In the genomic region with DNA sequence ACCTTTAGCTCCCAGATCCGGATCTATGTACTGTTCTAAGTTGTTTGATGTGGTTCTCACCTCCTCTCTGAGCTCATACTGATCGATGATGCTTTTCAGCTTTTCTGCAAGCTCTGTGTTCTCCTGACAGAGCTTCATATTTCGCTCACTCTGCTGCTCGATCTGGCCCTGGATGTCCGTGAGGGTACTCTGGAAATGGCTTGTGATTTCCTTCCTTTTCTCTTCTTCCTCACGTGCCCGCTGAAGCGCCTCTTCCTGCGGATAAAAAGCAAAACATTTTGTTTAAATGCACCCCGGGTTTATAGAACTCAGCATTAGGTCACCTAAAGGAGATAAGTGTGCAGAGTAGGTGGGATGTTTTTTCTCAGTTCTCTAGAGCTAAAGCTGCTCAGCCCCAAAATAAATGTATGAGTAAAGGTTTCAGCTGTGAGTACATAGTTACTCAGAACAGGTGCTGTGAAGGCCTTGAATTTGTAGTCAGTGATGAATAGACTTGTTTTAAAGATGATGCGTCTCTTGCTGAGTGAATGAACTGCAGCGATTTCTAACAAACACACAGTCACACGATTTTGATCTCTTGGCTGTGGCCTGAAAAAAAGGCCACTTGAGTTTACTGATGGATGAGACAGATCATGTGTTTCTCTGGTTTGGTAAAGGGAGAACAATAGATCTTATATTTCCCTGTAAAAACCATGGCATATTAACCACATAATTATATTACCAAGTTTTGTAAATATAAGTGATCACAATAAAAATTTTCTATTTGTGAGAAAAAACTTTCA, we compare ENCODE assay signal across 9 cellular contexts. TPM values are rescaled to one million over a fixed set of nuclear protein-coding genes. Genes with fewer than 3 reads are reported as not detected.
DNase-seq lines count a peak whose midpoint lies in the region; ATAC-seq and TF ChIP-seq lines count a peak whose summit lies in the region.
"Had no signal": no experiment of that assay in that cellular context is flagged by ENCODE, and none has a peak within 500 bp of the region (broad histone marks: within the 10 kb centered on the region; RNA-seq: fewer than 3 reads in every experiment).

No MANE protein-coding gene starts in this region.

- POLR2A ChIA-PET in CD4-positive, alpha-beta T cell (lab: Charles Lee) = interaction anchor here (0.6 to 2.1 kb wide), 7 partner anchors 29 to 125 kb away, joined by 3 to 16 read pairs (median 4); a partner anchor contains a TSS
- POLR2A ChIA-PET in activated CD8-positive, alpha-beta T cell treated with anti-CD3 and anti-CD28 coated beads for 36 hours (lab: Charles Lee) = interaction anchor here (0.9 to 1.2 kb wide), 2 partner anchors 29 to 111 kb away, joined by 3 read pairs; a partner anchor contains a TSS

- peaks cover 27% of the 10 kb centered on the region for H3K4me1 Mint-ChIP-seq in CD4-positive, alpha-beta T cell (ENCODE audit: low read depth)
- H3K4me1 Mint-ChIP-seq in activated CD8-positive, alpha-beta T cell treated with anti-CD3 and anti-CD28 coated beads for 36 hours (ENCODE audit: low read depth) = peaks cover 19% of the 10 kb centered on the region

- H3K36me3 ChIP-seq in gastrocnemius medialis = peaks cover 0 to 29% of the 10 kb centered on the region in 2 donors
- H3K36me3 ChIP-seq in aorta (ENCODE audit: control insufficient read depth in 1 of 2, insufficient read depth in 2 of 2, low read length in 1 of 2) = no peaks in the 10 kb centered on the region

- no peaks in the 10 kb centered on the region for H3K9me3 ChIP-seq in CD4-positive, alpha-beta T cell (ENCODE audit: control insufficient read depth, low read length)
- H3K9me3 ChIP-seq in gastrocnemius medialis (no peaks in the 10 kb centered on the region), aorta (ENCODE audit: control insufficient read depth, low read length) (no peaks in the 10 kb centered on the region)

- no peak for TF ChIP-seq CTCF in CD4-positive, alpha-beta T cell (IDR thresholded peaks at IDR 0.05)
- no peak for TF ChIP-seq CTCF in activated CD8-positive, alpha-beta T cell treated with anti-CD3 and anti-CD28 coated beads for 36 hours (IDR thresholded peaks at IDR 0.05)
- no peak for TF ChIP-seq CTCF in gastrocnemius medialis (IDR thresholded peaks at IDR 0.05 in 4 of 5, conservative IDR thresholded peaks at IDR 0.05 in 1 of 5)

- H3K9me3 Mint-ChIP-seq in CD4-positive, alpha-beta T cell = no peaks in the 10 kb centered on the region
- no peaks in the 10 kb centered on the region for H3K9me3 Mint-ChIP-seq in activated CD8-positive, alpha-beta T cell treated with anti-CD3 and anti-CD28 coated beads for 36 hours
- H3K9me3 Mint-ChIP-seq: neural crest cell had no signal

- H3K4me3 ChIP-seq in gastrocnemius medialis (peak overlapping the region in 2 of 4 donors; percentile 14 to 21), aorta (ENCODE audit: low read length in 2 of 2) (no peak overlapping the region)

- H3K4me1 ChIP-seq in gastrocnemius medialis (peaks cover 27 to 34% of the 10 kb centered on the region in 2 donors), aorta (ENCODE audit: control insufficient read depth in 1 of 2, insufficient read depth in 2 of 2, low read length in 2 of 2) (peaks cover 0 to 3% of the 10 kb centered on the region in 2 donors)

- H3K27ac Mint-ChIP-seq in CD4-positive, alpha-beta T cell = peak overlapping the region; percentile 79
- H3K27ac Mint-ChIP-seq in activated CD8-positive, alpha-beta T cell treated with anti-CD3 and anti-CD28 coated beads for 36 hours = peak overlapping the region; percentile 87

- peak overlapping the region; percentile 25 for H3K27ac ChIP-seq in CD4-positive, alpha-beta T cell (ENCODE audit: low read depth, low read length)
- H3K27ac ChIP-seq in gastrocnemius medialis (peak overlapping the region; percentile 85 to 91 (median 90)), aorta (ENCODE audit: low read depth in 1 of 2, low read length in 2 of 2) (no peak overlapping the region)

- peak overlapping the region; percentile 70 for H3K4me3 Mint-ChIP-seq in CD4-positive, alpha-beta T cell
- peak overlapping the region; percentile 66 for H3K4me3 Mint-ChIP-seq in activated CD8-positive, alpha-beta T cell treated with anti-CD3 and anti-CD28 coated beads for 36 hours
- H3K4me3 Mint-ChIP-seq: neural crest cell had no signal

- no peaks in the 10 kb centered on the region for H3K27me3 Mint-ChIP-seq in CD4-positive, alpha-beta T cell
- H3K27me3 Mint-ChIP-seq in activated CD8-positive, alpha-beta T cell treated with anti-CD3 and anti-CD28 coated beads for 36 hours = no peaks in the 10 kb centered on the region

- CTCF ChIA-PET in CD4-positive, alpha-beta T cell (lab: Charles Lee) = interaction anchor here (0.7 to 2.9 kb wide), 5 partner anchors 12 to 308 kb away, joined by 3 to 15 read pairs (median 3); no protein-coding TSS in a partner anchor
- CTCF ChIA-PET in activated CD8-positive, alpha-beta T cell treated with anti-CD3 and anti-CD28 coated beads for 36 hours (lab: Charles Lee) = interaction anchor here (0.7 to 2.8 kb wide), 14 partner anchors 9 to 138 kb away, joined by 3 to 11 read pairs (median 6); a partner anchor contains a TSS

- in situ Hi-C loops in gastrocnemius medialis (cut with MboI; ENCODE audit: low sequenced_read_pairs in 4 of 4) = loop anchor here in 2 of 4 donors (25.0 kb wide), 1 partner anchor 500 kb away; no protein-coding TSS in a partner anchor

- intact Hi-C loops in CD4-positive, alpha-beta T cell (cut with DNase I, micrococcal nuclease) = no loop called here
- intact Hi-C loops in activated CD8-positive, alpha-beta T cell treated with anti-CD3 and anti-CD28 coated beads for 36 hours (cut with micrococcal nuclease) = no loop called here
- intact Hi-C loops in gastrocnemius medialis (cut with DNase I; ENCODE audit: low total_unique reads) (no loop called here), aorta (cut with DNase I) (no loop called here)

- no peaks in the 10 kb centered on the region for H3K36me3 Mint-ChIP-seq in CD4-positive, alpha-beta T cell (ENCODE audit: low read depth)
- H3K36me3 Mint-ChIP-seq in activated CD8-positive, alpha-beta T cell treated with anti-CD3 and anti-CD28 coated beads for 36 hours (ENCODE audit: low read depth) = no peaks in the 10 kb centered on the region

- WGBS in aorta, 2 donors = 79 to 81% methylated on average over 13 of the region's 13 CpGs

- no peaks in the 10 kb centered on the region for H3K27me3 ChIP-seq in CD4-positive, alpha-beta T cell (ENCODE audit: control insufficient read depth, insufficient read depth, low read length)
- H3K27me3 ChIP-seq in gastrocnemius medialis = no peaks in the 10 kb centered on the region
- H3K27me3 ChIP-seq in aorta (ENCODE audit: control insufficient read depth in 1 of 2, insufficient read depth in 2 of 2, low read length in 1 of 2) = no peaks in the 10 kb centered on the region

- DNase-seq in CD4-positive, alpha-beta T cell = peak in 1 of 10 experiments; percentile 8
- DNase-seq in activated CD8-positive, alpha-beta T cell treated with anti-CD3 and anti-CD28 coated beads for 36 hours = peak; percentile 37
- DNase-seq in gastrocnemius medialis = peak; percentile 42 to 45
- DNase-seq in aorta = no peak
- DNase-seq in cerebellum (ENCODE audit: low spot score) = no peak
- no peak for DNase-seq in cerebellar nuclear complex (lab: John Stamatoyannopoulos, UW)

- ATAC-seq in CD4-positive, alpha-beta T cell (ENCODE audit: poor library complexity) = peak; percentile 90
- peak; percentile 74 for ATAC-seq in GM19438 (IDR thresholded peaks at IDR 0.05; ENCODE audit: low read depth, unreplicated experiment)
- ATAC-seq in HG03442 (IDR thresholded peaks at IDR 0.05; ENCODE audit: unreplicated experiment) = peak; percentile 85
- ATAC-seq in activated CD8-positive, alpha-beta T cell treated with anti-CD3 and anti-CD28 coated beads for 36 hours = peak; percentile 97
- ATAC-seq in gastrocnemius medialis = peak; percentile 97 to 98
- no peak for ATAC-seq in aorta (ENCODE audit: low FRiP score)

- peak in 1 of 2 donors; percentile 13 for TF ChIP-seq POLR2A in gastrocnemius medialis (IDR thresholded peaks at IDR 0.05)

RNA-seq across cellular contexts. Expression of a gene that starts 29.1 kb away (rescaled TPM):
- total RNA-seq in CD4-positive, alpha-beta T cell = under 1 TPM; 0.17 to 0.19 TPM
- under 1 TPM; 0.11 to 0.22 TPM for total RNA-seq in activated CD8-positive, alpha-beta T cell treated with anti-CD3 and anti-CD28 coated beads for 36 hours
- 100 to 1,000 TPM in 2 of 4 donors, 10 to 100 TPM in 2; 58.3 to 197 (median 124) TPM for total RNA-seq in gastrocnemius medialis
- total RNA-seq in aorta = 1 to 10 TPM; 1.5 to 3.4 TPM
- under 1 TPM; 0.10 to 0.63 TPM for polyA plus RNA-seq in aorta
- total RNA-seq in cerebellum = 0.73 TPM

Comparison
In these comparisons a context has a peak if more than half of its experiments do, and no peak if none do; other contexts are left out.
1. DNase-seq: peak in activated CD8-positive, alpha-beta T cell treated with anti-CD3 and anti-CD28 coated beads for 36 hours (single experiment) and gastrocnemius medialis (2 of 2); none in aorta (0 of 2), cerebellum (single experiment) and cerebellar nuclear complex (0 of 2).
2. H3K27ac ChIP-seq: peak in CD4-positive, alpha-beta T cell (single experiment) and gastrocnemius medialis (4 of 4); none in aorta (0 of 2).
3. RNA of a gene that starts 29.1 kb away (total RNA-seq): 58.3 to 197 TPM in gastrocnemius medialis; 1.5 to 3.4 TPM in aorta, 0.73 TPM in cerebellum (single experiment), 0.11 to 0.22 TPM in activated CD8-positive, alpha-beta T cell treated with anti-CD3 and anti-CD28 coated beads for 36 hours and 0.17 to 0.19 TPM in CD4-positive, alpha-beta T cell; every median in the first group is over 10 times any median in the second.